In the genomic region with DNA sequence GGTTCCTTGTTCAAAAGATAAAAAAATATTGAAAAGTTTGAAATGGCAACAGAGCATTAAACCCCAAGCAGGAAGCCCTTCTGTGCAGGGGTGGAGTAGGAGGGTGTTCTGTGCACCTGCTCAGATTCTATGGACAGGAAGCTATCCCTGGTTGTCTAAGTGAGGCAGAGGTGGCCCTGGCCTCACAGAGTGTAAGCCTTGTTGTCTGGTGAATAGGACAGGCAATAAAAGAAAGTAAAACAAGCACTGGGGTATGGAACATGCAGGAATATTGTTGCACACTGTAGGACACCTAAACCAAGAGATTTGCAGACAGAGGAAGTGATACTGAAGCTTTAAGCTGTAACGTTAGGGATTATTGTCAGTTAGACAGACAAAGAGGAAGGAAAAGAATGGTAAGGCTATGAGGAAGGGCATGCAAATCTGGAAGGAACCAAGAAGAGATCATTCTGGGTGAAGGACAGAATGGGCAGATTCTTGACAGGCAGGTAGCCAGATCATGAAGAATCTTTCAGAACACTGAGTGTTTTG, we compare ENCODE assay signal across 9 cellular contexts.
DNase-seq lines count a peak whose midpoint lies in the region; ATAC-seq and TF ChIP-seq lines count a peak whose summit lies in the region.
"Had no signal": no experiment of that assay in that cellular context is flagged by ENCODE, and none has a peak within 500 bp of the region (broad histone marks: within the 10 kb centered on the region; RNA-seq: fewer than 3 reads in every experiment).

No MANE protein-coding gene starts in this region.

- H3K9me3 Mint-ChIP-seq in IgD-negative memory B cell = peaks cover 0 to 5% (median 3%) of the 10 kb centered on the region in 3 donors

- H3K4me3 ChIP-seq in right cardiac atrium (ENCODE audit: low read length) = no peak overlapping the region
- H3K4me3 ChIP-seq in BE2C (ENCODE audit: low read depth, low read length) = no peak overlapping the region
- no peak overlapping the region for H3K4me3 ChIP-seq in psoas muscle
- H3K4me3 ChIP-seq: thoracic aorta had no signal

- H3K36me3 ChIP-seq in BE2C (no peaks in the 10 kb centered on the region), psoas muscle (ENCODE audit: insufficient read depth in 1 of 2, low read depth in 1 of 2) (no peaks in the 10 kb centered on the region)

- TF ChIP-seq CTCF in BE2C (IDR thresholded peaks at IDR 0.05; ENCODE audit: low read depth, low read length) (no peak), psoas muscle (IDR thresholded peaks at IDR 0.05) (no peak)

- no peaks in the 10 kb centered on the region for H3K27me3 Mint-ChIP-seq in IgD-negative memory B cell

- H3K4me3 Mint-ChIP-seq in IgD-negative memory B cell = peak overlapping the region; percentile 37 to 89 (median 78)

- H3K36me3 Mint-ChIP-seq in IgD-negative memory B cell = peaks cover 1% of the 10 kb centered on the region

- H3K27me3 ChIP-seq in right cardiac atrium (ENCODE audit: control insufficient read depth, insufficient read depth) (no peaks in the 10 kb centered on the region), BE2C (no peaks in the 10 kb centered on the region), psoas muscle (ENCODE audit: insufficient read depth in 3 of 3, low read length in 2 of 3) (no peaks in the 10 kb centered on the region)

- H3K9me3 ChIP-seq in right cardiac atrium (ENCODE audit: control insufficient read depth, low read length) (no peaks in the 10 kb centered on the region), BE2C (no peaks in the 10 kb centered on the region), psoas muscle (no peaks in the 10 kb centered on the region)
- H3K9me3 ChIP-seq: thoracic aorta had no signal

- DNase-seq in right cardiac atrium = no peak
- DNase-seq in AG08395 (ENCODE audit: low spot score) = no peak
- no peak for DNase-seq in BE2C
- no peak for DNase-seq in activated CD8-positive, alpha-beta memory T cell treated with anti-CD3 and anti-CD28 coated beads for 24 hours
- DNase-seq in psoas muscle = no peak

- H3K27ac ChIP-seq in right cardiac atrium (ENCODE audit: low read length) (no peak overlapping the region), psoas muscle (no peak overlapping the region)
- H3K27ac ChIP-seq: thoracic aorta had no signal

- H3K4me1 Mint-ChIP-seq in IgD-negative memory B cell = peaks cover 34 to 69% (median 51%) of the 10 kb centered on the region in 3 donors

- peak; percentile 37 for ATAC-seq in GM18508 (IDR thresholded peaks at IDR 0.05; ENCODE audit: insufficient read depth, unreplicated experiment)
- peak; percentile 50 for ATAC-seq in GM21619 (IDR thresholded peaks at IDR 0.05; ENCODE audit: unreplicated experiment)
- ATAC-seq in right cardiac atrium = peak; percentile 22 to 39
- ATAC-seq in psoas muscle = no peak

- intact Hi-C loops in right cardiac atrium (cut with DNase I) (no loop called here), psoas muscle (cut with DNase I) (no loop called here)

- 52% methylated on average over 1 of the region's 1 CpG for WGBS in right cardiac atrium
- 43 to 60% (median 48%) methylated on average over 1 of the region's 1 CpG for WGBS in psoas muscle, 3 donors

- peak overlapping the region; percentile 52 to 97 (median 63) for H3K27ac Mint-ChIP-seq in IgD-negative memory B cell

- H3K4me1 ChIP-seq in right cardiac atrium (ENCODE audit: control insufficient read depth, insufficient read depth, low read length) = no peaks in the 10 kb centered on the region
- no peaks in the 10 kb centered on the region for H3K4me1 ChIP-seq in BE2C
- no peaks in the 10 kb centered on the region for H3K4me1 ChIP-seq in psoas muscle

Comparison
In these comparisons a context has a peak if more than half of its experiments do, and no peak if none do; other contexts are left out.
1. ATAC-seq: peak in GM18508 (single experiment), GM21619 (single experiment) and right cardiac atrium (2 of 2); none in psoas muscle (0 of 4).